Comparison of ENCODE assay signal across 8 cellular contexts in genomic region chr7:55065511-55066229, GRCh38. TPM values are rescaled to one million over a fixed set of nuclear protein-coding genes. Genes with fewer than 3 reads are reported as not detected.
A peak's percentile ranks its signal among the peaks of the same experiment; 100 is the strongest.
DNase-seq lines count a peak whose midpoint lies in the region; ATAC-seq and TF ChIP-seq lines count a peak whose summit lies in the region.

No MANE protein-coding gene starts in this region.

- H3K27me3 Mint-ChIP-seq in nephron (ENCODE audit: low read depth): peaks cover 4% of the 10 kb centered on the region
- peaks cover 30% of the 10 kb centered on the region for H3K27me3 Mint-ChIP-seq in activated CD4-positive, alpha-beta memory T cell treated with anti-CD3 and anti-CD28 coated beads for 36 hours

- H3K36me3 Mint-ChIP-seq in nephron (ENCODE audit: low read depth): no peaks in the 10 kb centered on the region
- no peaks in the 10 kb centered on the region for H3K36me3 Mint-ChIP-seq in activated CD4-positive, alpha-beta memory T cell treated with anti-CD3 and anti-CD28 coated beads for 36 hours

- peak overlapping the region in 2 of 3 experiments; percentile 7 to 65 for H3K4me3 Mint-ChIP-seq in nephron
- H3K4me3 Mint-ChIP-seq in activated CD4-positive, alpha-beta memory T cell treated with anti-CD3 and anti-CD28 coated beads for 36 hours: no peak overlapping the region

- intact Hi-C loops in dorsolateral prefrontal cortex (cut with DNase I): no loop called here
- intact Hi-C loops in activated CD4-positive, alpha-beta memory T cell treated with anti-CD3 and anti-CD28 coated beads for 36 hours (cut with micrococcal nuclease): loop anchor here (1.0 kb wide), 1 partner anchor 8 kb away; no protein-coding TSS in a partner anchor

- H3K4me1 Mint-ChIP-seq in nephron: peaks cover 79% of the 10 kb centered on the region
- no peaks in the 10 kb centered on the region for H3K4me1 Mint-ChIP-seq in activated CD4-positive, alpha-beta memory T cell treated with anti-CD3 and anti-CD28 coated beads for 36 hours (ENCODE audit: low read depth)

- H3K27ac Mint-ChIP-seq in nephron: peak overlapping the region; percentile 88 to 91 (median 90)
- H3K27ac Mint-ChIP-seq in activated CD4-positive, alpha-beta memory T cell treated with anti-CD3 and anti-CD28 coated beads for 36 hours: no peak overlapping the region

- ATAC-seq in HG03571 (IDR thresholded peaks at IDR 0.05; ENCODE audit: unreplicated experiment): no peak

- POLR2A ChIA-PET in activated CD4-positive, alpha-beta memory T cell treated with anti-CD3 and anti-CD28 coated beads for 36 hours (lab: Charles Lee): interaction anchor here (0.6 kb wide), 1 partner anchor 577 kb away, joined by 3 read pairs; no protein-coding TSS in a partner anchor

- in situ Hi-C loops in KBM-7 (cut with MboI; ENCODE audit: low pct_unique_long_range_greater_than_20kb, low sequenced_read_pairs): no loop called here

- peaks cover 0 to 8% (median 0%) of the 10 kb centered on the region in 45 donors for H3K27me3 ChIP-seq in dorsolateral prefrontal cortex

- peak overlapping the region in 7 of 59 donors; percentile 3 to 19 (median 10) for H3K4me3 ChIP-seq in dorsolateral prefrontal cortex

- peak; percentile 96 for DNase-seq in EH (ENCODE audit: low read depth)
- peak; percentile 86 for DNase-seq in HS-27A (ENCODE audit: low read depth)
- no peak for DNase-seq in dorsolateral prefrontal cortex
- DNase-seq in activated CD4-positive, alpha-beta memory T cell treated with anti-CD3 and anti-CD28 coated beads for 36 hours: no peak
- DNase-seq in KBM-7: no peak
- no peak for DNase-seq in DMS114 treated with DMSO at 0.1 percent for 48 hours (lab: John Stamatoyannopoulos, UW; ENCODE audit: unreplicated experiment)

- TF ChIP-seq CTCF in dorsolateral prefrontal cortex (IDR thresholded peaks at IDR 0.05 in 54 of 56, conservative IDR thresholded peaks at IDR 0.05 in 2 of 56; ENCODE audit: low read depth in 1 of 56, partially characterized antibody in 56 of 56) (no peak), nephron (IDR thresholded peaks at IDR 0.05; ENCODE audit: unreplicated experiment in 3 of 3) (no peak)

- no peaks in the 10 kb centered on the region for H3K9me3 Mint-ChIP-seq in nephron
- peaks cover 2% of the 10 kb centered on the region for H3K9me3 Mint-ChIP-seq in activated CD4-positive, alpha-beta memory T cell treated with anti-CD3 and anti-CD28 coated beads for 36 hours

- H3K27ac ChIP-seq in dorsolateral prefrontal cortex: peak overlapping the region in 33 of 59 donors; percentile 3 to 80 (median 45)

- CTCF ChIA-PET in activated CD4-positive, alpha-beta memory T cell treated with anti-CD3 and anti-CD28 coated beads for 36 hours (lab: Charles Lee): no interaction called here

RNA-seq across cellular contexts. Expression of gene EGFR, which starts 46.9 kb away (rescaled TPM):
- total RNA-seq in dorsolateral prefrontal cortex: 100 to 1,000 TPM in 1 of 120 experiments, 10 to 100 TPM in 119; 13.7 to 161 (median 36.0) TPM
- total RNA-seq in activated CD4-positive, alpha-beta memory T cell treated with anti-CD3 and anti-CD28 coated beads for 36 hours: not detected

Comparison
In these comparisons a context has a peak if more than half of its experiments do, and no peak if none do; other contexts are left out.
1. DNase-seq: peak in EH (single experiment) and HS-27A (single experiment); none in dorsolateral prefrontal cortex (0 of 10), activated CD4-positive, alpha-beta memory T cell treated with anti-CD3 and anti-CD28 coated beads for 36 hours (single experiment), KBM-7 (single experiment) and DMS114 treated with DMSO at 0.1 percent for 48 hours (single experiment).
2. RNA of gene EGFR, which starts 46.9 kb away (total RNA-seq): 13.7 to 161 TPM in dorsolateral prefrontal cortex; not detected in activated CD4-positive, alpha-beta memory T cell treated with anti-CD3 and anti-CD28 coated beads for 36 hours; every median in the first group is over 10 times any median in the second.